17 cellular contexts compared by ENCODE assay signal in genomic region chr6:169205176-169206160, GRCh38. TPM values are rescaled to one million over a fixed set of nuclear protein-coding genes. Genes with fewer than 3 reads are reported as not detected.
DNase-seq lines count a peak whose midpoint lies in the region; ATAC-seq and TF ChIP-seq lines count a peak whose summit lies in the region.
"Had no signal": no experiment of that assay in that cellular context is flagged by ENCODE, and none has a peak within 500 bp of the region (broad histone marks: within the 10 kb centered on the region; RNA-seq: fewer than 3 reads in every experiment).

No MANE protein-coding gene starts in this region.

- H3K27ac ChIP-seq in spleen, result no peak overlapping the region
- H3K27ac ChIP-seq in testis, result no peak overlapping the region
- H3K27ac ChIP-seq: HL-60, neural progenitor cell had no signal

- peaks cover 18% of the 10 kb centered on the region for H3K9me3 Mint-ChIP-seq in osteocyte (ENCODE audit: unreplicated experiment)

- H3K27ac Mint-ChIP-seq in osteocyte (ENCODE audit: unreplicated experiment), result no peak overlapping the region
- H3K27ac Mint-ChIP-seq: activated CD8-positive, alpha-beta memory T cell treated with anti-CD3 and anti-CD28 coated beads, Interleukin-2, amount 10 ng/mL, durations not matched to agents 7 days and 5 days; neural progenitor cell; T-helper 17 cell had no signal

- no peak overlapping the region for H3K4me3 Mint-ChIP-seq in osteocyte (ENCODE audit: unreplicated experiment)
- H3K4me3 Mint-ChIP-seq: activated CD8-positive, alpha-beta memory T cell treated with anti-CD3 and anti-CD28 coated beads, Interleukin-2, amount 10 ng/mL, durations not matched to agents 7 days and 5 days; neural progenitor cell; T-helper 17 cell had no signal

- no peaks in the 10 kb centered on the region for H3K27me3 Mint-ChIP-seq in osteocyte (ENCODE audit: unreplicated experiment)

- no peaks in the 10 kb centered on the region for H3K27me3 ChIP-seq in spleen (replicated peaks in 1 of 7)
- no peaks in the 10 kb centered on the region for H3K27me3 ChIP-seq in testis
- H3K27me3 ChIP-seq: neural progenitor cell had no signal

- H3K4me3 ChIP-seq in AG10803 (ENCODE audit: low read length) (no peak overlapping the region), fibroblast of pulmonary artery (replicated peaks; ENCODE audit: low read depth, low read length) (no peak overlapping the region), spleen (no peak overlapping the region), testis (no peak overlapping the region)
- H3K4me3 ChIP-seq: neural progenitor cell had no signal

- peaks cover 8 to 28% (median 21%) of the 10 kb centered on the region in 8 donors for H3K9me3 ChIP-seq in spleen
- H3K9me3 ChIP-seq in testis, result no peaks in the 10 kb centered on the region

- peaks cover 28% of the 10 kb centered on the region for H3K36me3 Mint-ChIP-seq in osteocyte (ENCODE audit: unreplicated experiment)

- 83 to 94% (median 91%) methylated on average over 5 to 6 of the region's 6 CpGs for WGBS in spleen, 5 donors
- WGBS in testis, 2 donors, result 78 to 90% methylated on average over 6 of the region's 6 CpGs

- H3K4me1 ChIP-seq in spleen (no peaks in the 10 kb centered on the region), testis (no peaks in the 10 kb centered on the region)
- H3K4me1 ChIP-seq: neural progenitor cell had no signal

- no peaks in the 10 kb centered on the region for H3K4me1 Mint-ChIP-seq in osteocyte (ENCODE audit: unreplicated experiment)
- H3K4me1 Mint-ChIP-seq: neural progenitor cell, T-helper 17 cell had no signal

- TF ChIP-seq POLR2A in spleen (IDR thresholded peaks at IDR 0.05) (no peak), testis (IDR thresholded peaks at IDR 0.05) (no peak)

- TF ChIP-seq CTCF in AG10803 (conservative IDR thresholded peaks at IDR 0.05; ENCODE audit: low read length) (no peak), fibroblast of pulmonary artery (IDR thresholded peaks at IDR 0.05; ENCODE audit: low read length, missing control alignments) (no peak), osteocyte (IDR thresholded peaks at IDR 0.05) (no peak), spleen (IDR thresholded peaks at IDR 0.05 in 8 of 11, conservative IDR thresholded peaks at IDR 0.05 in 3 of 11) (no peak), testis (IDR thresholded peaks at IDR 0.05) (no peak)

- DNase-seq in AG10803 (ENCODE audit: low read depth), result peak; percentile 93
- peak; percentile 90 for DNase-seq in RPMI7951 (ENCODE audit: low read depth)
- DNase-seq in fibroblast of pulmonary artery (ENCODE audit: low read depth), result peak; percentile 44
- DNase-seq in osteocyte (ENCODE audit: extremely low spot score, unreplicated experiment), result peak; percentile 68
- DNase-seq in spleen, result no peak
- no peak for DNase-seq in testis
- DNase-seq in stimulated activated naive CD8-positive, alpha-beta T cell treated with anti-CD3 and anti-CD28 coated beads, Interleukin-15, Interleukin-2, amounts not matched to agents 100 U/mL and 50 U/mL, for 24 hours, result no peak
- DNase-seq: activated CD4-positive, CD25-positive, alpha-beta regulatory T cell; activated CD8-positive, alpha-beta memory T cell treated with anti-CD3 and anti-CD28 coated beads, Interleukin-2, amount 10 ng/mL, durations not matched to agents 7 days and 5 days; mesendoderm; NCI-H1436; NCI-H2227 treated with DMSO at 0.1 percent for 48 hours; T-helper 17 cell; trophoblast cell had no signal

- no peak for ATAC-seq in GM21737 (IDR thresholded peaks at IDR 0.05; ENCODE audit: unreplicated experiment)
- no peak for ATAC-seq in stimulated activated naive CD8-positive, alpha-beta T cell treated with anti-CD3 and anti-CD28 coated beads, Interleukin-15, Interleukin-2, amounts not matched to agents 100 U/mL and 50 U/mL, for 24 hours
- ATAC-seq: activated CD8-positive, alpha-beta memory T cell treated with anti-CD3 and anti-CD28 coated beads, Interleukin-2, amount 10 ng/mL, durations not matched to agents 7 days and 5 days; T-helper 17 cell had no signal

- intact Hi-C loops in spleen (cut with DNase I; ENCODE audit: low total_unique reads), result no loop called here
- intact Hi-C loops in testis (cut with DNase I; ENCODE audit: low total_unique reads), result no loop called here

- H3K36me3 ChIP-seq in spleen, result no peaks in the 10 kb centered on the region
- H3K36me3 ChIP-seq in testis (ENCODE audit: low read depth, missing control alignments), result no peaks in the 10 kb centered on the region
- H3K36me3 ChIP-seq: neural progenitor cell had no signal

RNA-seq across cellular contexts. Expression of gene THBS2, which starts 48.2 kb away (rescaled TPM):
- total RNA-seq in RPMI7951 (2014; rRNA removed; shearing (Covaris generic)), result 90.8 and 93.5 TPM in 2 replicates
- 650 and 687 TPM in 2 replicates for total RNA-seq in osteocyte
- 10 to 100 TPM in 2 of 7 donors, 1 to 10 TPM in 5; 2.5 to 24.9 (median 8.1) TPM for total RNA-seq in spleen
- 1 to 10 TPM; 1.2 to 2.7 (median 1.5) TPM for polyA plus RNA-seq in spleen
- 1 to 10 TPM; 4.8 to 7.6 TPM for total RNA-seq in testis
- polyA plus RNA-seq in testis (ENCODE audit: insufficient read depth, low read depth, low replicate concordance), result 17.9 TPM
- total RNA-seq: activated CD8-positive, alpha-beta memory T cell treated with anti-CD3 and anti-CD28 coated beads, Interleukin-2, amount 10 ng/mL, durations not matched to agents 7 days and 5 days; T-helper 17 cell had no signal

Comparison
In these comparisons a context has a peak if more than half of its experiments do, and no peak if none do; other contexts are left out.
1. DNase-seq: peak in AG10803 (single experiment), RPMI7951 (single experiment), fibroblast of pulmonary artery (single experiment) and osteocyte (single experiment); none in spleen (single experiment), testis (single experiment) and stimulated activated naive CD8-positive, alpha-beta T cell treated with anti-CD3 and anti-CD28 coated beads, Interleukin-15, Interleukin-2, amounts not matched to agents 100 U/mL and 50 U/mL, for 24 hours (single experiment).